ENCODE assay signal across 34 cellular contexts in genomic region chr4:123978637-123979036, GRCh38.
"Had no signal": no experiment of that assay in that cellular context is flagged by ENCODE, and none has a peak within 500 bp of the region (broad histone marks: within the 10 kb centered on the region; RNA-seq: fewer than 3 reads in every experiment).

No MANE protein-coding gene starts in this region.

- H3K4me3 ChIP-seq: MG63 had no signal

- H3K36me3 ChIP-seq: MG63 had no signal

- H3K27me3 ChIP-seq: MG63 had no signal

- DNase-seq: Karpas-422, Kasumi-1, MG63, MM.1S, MV-4-11, NCI-H1048, NCI-H1092, NCI-H1092 treated with DMSO at 0.1 percent for 48 hours, NCI-H1105, NCI-H1105 treated with DMSO at 0.1 percent for 48 hours, NCI-H1417, NCI-H1417 treated with DMSO at 0.1 percent for 48 hours, NCI-H1436, NCI-H1436 treated with DMSO at 0.1 percent for 48 hours, NCI-H146, NCI-H1694, NCI-H1694 treated with DMSO at 0.1 percent for 48 hours, NCI-H187, NCI-H187 treated with DMSO at 0.1 percent for 48 hours, NCI-H1930, NCI-H2029, NCI-H2029 treated with DMSO at 0.1 percent for 48 hours, NCI-H2081, NCI-H2081 treated with DMSO at 0.1 percent for 48 hours, NCI-H2107, NCI-H2171, NCI-H2171 treated with DMSO at 0.1 percent for 48 hours, NCI-H2227 treated with DMSO at 0.1 percent for 48 hours, NCI-H226, NCI-H345, NCI-H446, NCI-H446 treated with DMSO at 0.1 percent for 48 hours, NCI-H510A, NCI-H510A treated with DMSO at 0.1 percent for 48 hours had no signal
